Comparison of ENCODE assay signal across 21 cellular contexts in genomic region chr22:34971456-34971855, GRCh38.
"Had no signal": no experiment of that assay in that cellular context is flagged by ENCODE, and none has a peak within 500 bp of the region (broad histone marks: within the 10 kb centered on the region; RNA-seq: fewer than 3 reads in every experiment).

No MANE protein-coding gene starts in this region.

- DNase-seq: effector CD4-positive, alpha-beta T cell; gastrocnemius medialis; heart right ventricle; hypothalamus; kidney glomerular epithelial cell; naive thymus-derived CD4-positive, alpha-beta T cell; nephron progenitor cell; psoas muscle; retina; right lobe of liver; spleen; stimulated activated CD4-positive, alpha-beta T cell treated with anti-CD3 and anti-CD28 coated beads, Interleukin-15, amount 100 ng/mL, for 24 hours; stimulated activated CD4-positive, alpha-beta T cell treated with anti-CD3 and anti-CD28 coated beads, Interleukin-1b, Interleukin-23, amount 100 ng/mL, for 48 hours; stimulated activated CD4-positive, alpha-beta T cell treated with anti-CD3 and anti-CD28 coated beads, Interleukin-4, amount 100 ng/mL, for 24 hours; testis had no signal

- H3K27me3 ChIP-seq: gastrocnemius medialis, right lobe of liver, testis, tibial nerve had no signal

- H3K27ac ChIP-seq: coronary artery, gastrocnemius medialis, heart right ventricle, parathyroid adenoma, psoas muscle, right lobe of liver, spleen, testis, tibial nerve had no signal

- H3K4me1 ChIP-seq: gastrocnemius medialis, heart right ventricle, parathyroid adenoma, psoas muscle, right lobe of liver, spleen, tibial nerve had no signal

- H3K9ac ChIP-seq: parathyroid adenoma had no signal

- H3K4me3 ChIP-seq: coronary artery, gastrocnemius medialis, heart right ventricle, psoas muscle, right lobe of liver, spleen, testis, tibial nerve had no signal

- H3K36me3 Mint-ChIP-seq: naive thymus-derived CD4-positive, alpha-beta T cell; stimulated activated memory B cell treated with anti-CD40 and anti-IgM and Interleukin-4, amounts not matched to agents 10 μg/mL and 1 μg/mL and 100 μg/mL, for 72 hours had no signal

- H3K4me3 Mint-ChIP-seq: naive thymus-derived CD4-positive, alpha-beta T cell; nephron progenitor cell; stimulated activated memory B cell treated with anti-CD40 and anti-IgM and Interleukin-4, amounts not matched to agents 10 μg/mL and 1 μg/mL and 100 μg/mL, for 72 hours; stimulated activated naive CD8-positive, alpha-beta T cell treated with anti-CD3 and anti-CD28 coated beads, Interleukin-15, Interleukin-2, amounts not matched to agents 100 ng/mL and 50 ng/mL, for 24 hours had no signal

- H3K27ac Mint-ChIP-seq: naive thymus-derived CD4-positive, alpha-beta T cell; nephron progenitor cell; stimulated activated memory B cell treated with anti-CD40 and anti-IgM and Interleukin-4, amounts not matched to agents 10 μg/mL and 1 μg/mL and 100 μg/mL, for 72 hours; stimulated activated naive CD8-positive, alpha-beta T cell treated with anti-CD3 and anti-CD28 coated beads, Interleukin-15, Interleukin-2, amounts not matched to agents 100 ng/mL and 50 ng/mL, for 24 hours had no signal

- H3K36me3 ChIP-seq: gastrocnemius medialis, heart right ventricle, right lobe of liver, spleen, tibial nerve had no signal

- ATAC-seq: gastrocnemius medialis; heart right ventricle; naive thymus-derived CD4-positive, alpha-beta T cell; psoas muscle; right lobe of liver; stimulated activated memory B cell treated with anti-CD40 and anti-IgM and Interleukin-4, amounts not matched to agents 10 μg/mL and 1 μg/mL and 100 μg/mL, for 72 hours had no signal

- H3K27me3 Mint-ChIP-seq: stimulated activated memory B cell treated with anti-CD40 and anti-IgM and Interleukin-4, amounts not matched to agents 10 μg/mL and 1 μg/mL and 100 μg/mL, for 72 hours; stimulated activated naive CD8-positive, alpha-beta T cell treated with anti-CD3 and anti-CD28 coated beads, Interleukin-15, Interleukin-2, amounts not matched to agents 100 ng/mL and 50 ng/mL, for 24 hours had no signal

- H3K9me3 ChIP-seq: gastrocnemius medialis, psoas muscle, right lobe of liver, testis had no signal

- FAIRE-seq: islet of Langerhans had no signal

- H3K4me1 Mint-ChIP-seq: naive thymus-derived CD4-positive, alpha-beta T cell; stimulated activated memory B cell treated with anti-CD40 and anti-IgM and Interleukin-4, amounts not matched to agents 10 μg/mL and 1 μg/mL and 100 μg/mL, for 72 hours had no signal

- H2AFZ ChIP-seq: parathyroid adenoma had no signal

- H3K79me2 ChIP-seq: parathyroid adenoma had no signal
